ENCODE assay signal across 8 cellular contexts in genomic region chr1:212749924-212750535, GRCh38. TPM values are rescaled to one million over a fixed set of nuclear protein-coding genes. Genes with fewer than 3 reads are reported as not detected.
DNase-seq lines count a peak whose midpoint lies in the region; ATAC-seq and TF ChIP-seq lines count a peak whose summit lies in the region.

No MANE protein-coding gene starts in this region.

- peak; percentile 27 for ATAC-seq in CD4-positive, alpha-beta T cell (ENCODE audit: poor library complexity)
- ATAC-seq in GM21447 (IDR thresholded peaks at IDR 0.05; ENCODE audit: unreplicated experiment), result peak; percentile 37
- ATAC-seq in left ventricle myocardium superior, result peak; percentile 24
- ATAC-seq in GM19455 (IDR thresholded peaks at IDR 0.05; ENCODE audit: unreplicated experiment), result no peak

- no peak overlapping the region for H3K27ac ChIP-seq in CD4-positive, alpha-beta T cell (ENCODE audit: low read depth, low read length)

- DNase-seq in CD4-positive, alpha-beta T cell, result no peak
- DNase-seq in NCI-H2196 (lab: John Stamatoyannopoulos, UW; ENCODE audit: unreplicated experiment) (peak; percentile 58), left ventricle myocardium superior (no peak), smooth muscle cell of the brain vasculature (ENCODE audit: low read depth, low spot score) (peak; percentile 24)
- DNase-seq in activated naive CD8-positive, alpha-beta T cell treated with anti-CD3 and anti-CD28 coated beads for 36 hours, result no peak
- no peak for DNase-seq in activated effector memory CD4-positive, alpha-beta T cell treated with anti-CD3 and anti-CD28 coated beads, Interleukin-2, amount 50 U/mL, for 16 hours

- H3K9me3 ChIP-seq in CD4-positive, alpha-beta T cell (ENCODE audit: control insufficient read depth, low read length), result no peaks in the 10 kb centered on the region

- TF ChIP-seq CTCF in CD4-positive, alpha-beta T cell (IDR thresholded peaks at IDR 0.05), result peak; percentile 69

- H3K36me3 Mint-ChIP-seq in CD4-positive, alpha-beta T cell (ENCODE audit: low read depth), result no peaks in the 10 kb centered on the region
- H3K36me3 Mint-ChIP-seq in activated naive CD8-positive, alpha-beta T cell treated with anti-CD3 and anti-CD28 coated beads for 36 hours, result peaks cover 10% of the 10 kb centered on the region

- POLR2A ChIA-PET in CD4-positive, alpha-beta T cell (lab: Charles Lee), result interaction anchor here (1.2 kb wide), 2 partner anchors 31 to 41 kb away, joined by 3 to 4 read pairs; partner anchors contain the start of gene NSL1

- H3K27ac Mint-ChIP-seq in CD4-positive, alpha-beta T cell, result peak overlapping the region; percentile 78
- H3K27ac Mint-ChIP-seq in activated naive CD8-positive, alpha-beta T cell treated with anti-CD3 and anti-CD28 coated beads for 36 hours, result peak overlapping the region; percentile 82

- H3K27me3 ChIP-seq in CD4-positive, alpha-beta T cell (ENCODE audit: control insufficient read depth, insufficient read depth, low read length), result no peaks in the 10 kb centered on the region

- intact Hi-C loops in CD4-positive, alpha-beta T cell (cut with DNase I, micrococcal nuclease), result loop anchor here (5.0 kb wide), 3 partner anchors 32 to 48 kb away; no protein-coding TSS in a partner anchor
- intact Hi-C loops in left ventricle myocardium superior (cut with micrococcal nuclease), result no loop called here

- no peaks in the 10 kb centered on the region for H3K27me3 Mint-ChIP-seq in CD4-positive, alpha-beta T cell
- H3K27me3 Mint-ChIP-seq in activated naive CD8-positive, alpha-beta T cell treated with anti-CD3 and anti-CD28 coated beads for 36 hours, result no peaks in the 10 kb centered on the region

- peaks cover 54% of the 10 kb centered on the region for H3K4me1 Mint-ChIP-seq in CD4-positive, alpha-beta T cell (ENCODE audit: low read depth)
- H3K4me1 Mint-ChIP-seq in activated naive CD8-positive, alpha-beta T cell treated with anti-CD3 and anti-CD28 coated beads for 36 hours, result peaks cover 61% of the 10 kb centered on the region

- peak overlapping the region; percentile 4 for H3K4me3 Mint-ChIP-seq in CD4-positive, alpha-beta T cell
- H3K4me3 Mint-ChIP-seq in activated naive CD8-positive, alpha-beta T cell treated with anti-CD3 and anti-CD28 coated beads for 36 hours, result peak overlapping the region; percentile 29

- no peaks in the 10 kb centered on the region for H3K9me3 Mint-ChIP-seq in CD4-positive, alpha-beta T cell
- peaks cover 3% of the 10 kb centered on the region for H3K9me3 Mint-ChIP-seq in activated naive CD8-positive, alpha-beta T cell treated with anti-CD3 and anti-CD28 coated beads for 36 hours

- CTCF ChIA-PET in CD4-positive, alpha-beta T cell (lab: Charles Lee), result interaction anchor here (0.6 to 2.8 kb wide), 8 partner anchors 8 to 85 kb away, joined by 3 to 18 read pairs (median 4); partner anchors contain the start of gene BATF3

RNA-seq across cellular contexts. Expression of gene NSL1, which starts 41.5 kb away (rescaled TPM):
- 10 to 100 TPM; 14.1 to 15.7 TPM for total RNA-seq in CD4-positive, alpha-beta T cell
- total RNA-seq in activated naive CD8-positive, alpha-beta T cell treated with anti-CD3 and anti-CD28 coated beads for 36 hours, result 10 to 100 TPM; 35.7 to 36.7 TPM
- 25.5 TPM for total RNA-seq in left ventricle myocardium superior

RNA-seq across cellular contexts. Expression of gene TATDN3, which starts 41.7 kb away (rescaled TPM):
- total RNA-seq in CD4-positive, alpha-beta T cell, result 10 to 100 TPM; 12.2 to 13.8 TPM
- total RNA-seq in activated naive CD8-positive, alpha-beta T cell treated with anti-CD3 and anti-CD28 coated beads for 36 hours, result 10 to 100 TPM; 15.2 to 18.9 TPM
- 21.3 TPM for total RNA-seq in left ventricle myocardium superior

RNA-seq across cellular contexts. Expression of gene BATF3, which starts 50.4 kb away (rescaled TPM):
- 1 to 10 TPM in 1 of 2 experiments, under 1 TPM in 1; 0.92 to 1.2 TPM for total RNA-seq in CD4-positive, alpha-beta T cell
- 10 to 100 TPM; 74.7 to 77.9 TPM for total RNA-seq in activated naive CD8-positive, alpha-beta T cell treated with anti-CD3 and anti-CD28 coated beads for 36 hours
- 1.6 TPM for total RNA-seq in left ventricle myocardium superior

Comparison
In these comparisons a context has a peak if more than half of its experiments do, and no peak if none do; other contexts are left out.
1. DNase-seq: peak in NCI-H2196 (single experiment) and smooth muscle cell of the brain vasculature (single experiment); none in CD4-positive, alpha-beta T cell (0 of 10), activated naive CD8-positive, alpha-beta T cell treated with anti-CD3 and anti-CD28 coated beads for 36 hours (single experiment), left ventricle myocardium superior (single experiment) and activated effector memory CD4-positive, alpha-beta T cell treated with anti-CD3 and anti-CD28 coated beads, Interleukin-2, amount 50 U/mL, for 16 hours (single experiment).
2. RNA of gene BATF3, which starts 50.4 kb away (total RNA-seq): 74.7 to 77.9 TPM in activated naive CD8-positive, alpha-beta T cell treated with anti-CD3 and anti-CD28 coated beads for 36 hours; 1.6 TPM in left ventricle myocardium superior (single experiment) and 0.92 to 1.2 TPM in CD4-positive, alpha-beta T cell; every median in the first group is over 10 times any median in the second.